18 cellular contexts compared by ENCODE assay signal in genomic region chr12:38386238-38386985, GRCh38.
DNase-seq lines count a peak whose midpoint lies in the region; ATAC-seq, FAIRE-seq and TF ChIP-seq lines count a peak whose summit lies in the region.
"Had no signal": no experiment of that assay in that cellular context is flagged by ENCODE, and none has a peak within 500 bp of the region (broad histone marks: within the 10 kb centered on the region; RNA-seq: fewer than 3 reads in every experiment).

No MANE protein-coding gene starts in this region.

- CTCF ChIA-PET in A549 (lab: Yijun Ruan, JAX) = no interaction called here

- peak; percentile 50 to 59; a peak in 5 of 6 replicates for ATAC-seq in A549
- peak; percentile 51 for ATAC-seq in GM19463 (IDR thresholded peaks at IDR 0.05; ENCODE audit: unreplicated experiment)
- ATAC-seq in HG03354 (IDR thresholded peaks at IDR 0.05; ENCODE audit: poor library complexity, severe bottlenecking, unreplicated experiment) = peak; percentile 44
- ATAC-seq in GM19397 (IDR thresholded peaks at IDR 0.05; ENCODE audit: unreplicated experiment) = no peak
- no peak for ATAC-seq in GM21619 (IDR thresholded peaks at IDR 0.05; ENCODE audit: unreplicated experiment)
- ATAC-seq: activated naive CD4-positive, alpha-beta T cell treated with anti-CD3 and anti-CD28 coated beads, Interleukin-2, amount 50 U/mL, for 72 hours had no signal

- no peak for TF ChIP-seq POLR2A in A549 (IDR thresholded peaks at IDR 0.05; ENCODE audit: low read length)

- no peak overlapping the region for H3K27ac ChIP-seq in A549
- H3K27ac ChIP-seq: colonic mucosa, sigmoid colon had no signal

- no peak for TF ChIP-seq CTCF in A549 (IDR thresholded peaks at IDR 0.05)

- H3K4me3 ChIP-seq in A549 = no peak overlapping the region
- H3K4me3 ChIP-seq: colonic mucosa, sigmoid colon had no signal

- FAIRE-seq in A549 (lab: Jason Lieb, UNC) = no peak
- FAIRE-seq: kidney had no signal

- POLR2A ChIA-PET in A549 (lab: Yijun Ruan, JAX) = no interaction called here

- WGBS in A549 (ENCODE audit: missing lambda C conversion rate) = 10% methylated on average over 4 of the region's 4 CpGs

- H3K9me3 ChIP-seq in A549 = peaks cover 4% of the 10 kb centered on the region; the same call in 1 of the 3 replicates
- H3K9me3 ChIP-seq: colonic mucosa had no signal

- TF ChIP-seq EP300 in A549 (IDR thresholded peaks at IDR 0.05) = no peak

- H3K4me1 ChIP-seq in A549 = peaks cover 18% of the 10 kb centered on the region; the same call in 2 of the 3 replicates
- H3K4me1 ChIP-seq: colonic mucosa, sigmoid colon had no signal

- TF ChIP-seq RAD21 in A549 (conservative IDR thresholded peaks at IDR 0.05 in 1 of 2, IDR thresholded peaks at IDR 0.05 in 1 of 2) = no peak

- DNase-seq in A549 (ENCODE audit: low read depth in 1 of 2, low spot score in 1 of 2) (peak in 1 of 2 experiments; percentile 13), OCI-M1 (lab: John Stamatoyannopoulos, UW) (peak; percentile 43), NCI-H187 (lab: John Stamatoyannopoulos, UW) (no peak)
- no peak for DNase-seq in stimulated activated CD4-positive, alpha-beta T cell treated with anti-CD3 and anti-CD28 coated beads, Interleukin-12 subunit alpha, Interleukin-12 subunit beta, amount 100 ng/mL, for 4 hours
- DNase-seq: activated CD8-positive, alpha-beta memory T cell treated with anti-CD3 and anti-CD28 coated beads for 24 hours; colonic mucosa; DMS79 treated with DMSO at 0.1 percent for 48 hours; foreskin melanocyte; H7; kidney; naive B cell; NCI-H1105; sigmoid colon had no signal

- H3K4me2 ChIP-seq in A549 = peak overlapping the region; percentile 18; the same call in 2 of the 3 replicates

TF ChIP-seq in A549, 52 proteins besides CTCF, POLR2A, EP300 and RAD21:
- TF ChIP-seq FOSL2 (IDR thresholded peaks at IDR 0.05) (no peak), FOSL2 (CRISPR knock-in tag; IDR thresholded peaks at IDR 0.05) (peak; percentile 54), RNF2 (IDR thresholded peaks at IDR 0.05; ENCODE audit: borderline replicate concordance, low read depth) (no peak)

Comparison
In these comparisons a context has a peak if more than half of its experiments do, and no peak if none do; other contexts are left out.
1. ATAC-seq: peak in A549 (2 of 2), GM19463 (single experiment) and HG03354 (single experiment); none in GM19397 (single experiment) and GM21619 (single experiment).